In genomic region chr2:20449501-20450200, GRCh38 we compare ENCODE assay signal across 1 cellular context.
A peak's percentile ranks its signal among the peaks of the same experiment; 100 is the strongest.
TF ChIP-seq lines count a peak whose summit lies in the region.

No MANE protein-coding gene starts in this region.

TF ChIP-seq in HepG2, 621 proteins besides CTCF, POLR2A, EP300 and RAD21 (continued from another document and continues in another):
- TF ChIP-seq TBX2 (CRISPR knock-in tag; IDR thresholded peaks at IDR 0.05; ENCODE audit: borderline replicate concordance) (0 out of 2 replicates have a peak, but pooled peaks have one; percentile 2), ZNF280D (CRISPR knock-in tag; IDR thresholded peaks at IDR 0.05) (0 out of 2 replicates have a peak, but pooled peaks have one; percentile 26), CEBPG (CRISPR knock-in tag; IDR thresholded peaks at IDR 0.05) (peak; percentile 31), ZC3H4 (CRISPR knock-in tag; IDR thresholded peaks at IDR 0.05; ENCODE audit: borderline replicate concordance) (peak; percentile 87; the same call in 1 of the 2 replicates), GLI4 (CRISPR knock-in tag; IDR thresholded peaks at IDR 0.05; ENCODE audit: borderline replicate concordance) (0 out of 2 replicates have a peak, but pooled peaks have one; percentile 11), ATF7-NPFF (CRISPR knock-in tag; IDR thresholded peaks at IDR 0.05; ENCODE audit: low read depth) (peak; percentile 27; the same call in 1 of the 2 replicates), ZNF441 (CRISPR knock-in tag; IDR thresholded peaks at IDR 0.05; ENCODE audit: borderline replicate concordance) (no peak), CCDC6 (CRISPR knock-in tag; IDR thresholded peaks at IDR 0.05) (peak; percentile 7; the same call in 1 of the 2 replicates), ARID3A (IDR thresholded peaks at IDR 0.05; ENCODE audit: low read depth, low read length) (peak; percentile 56; the same call in 1 of the 2 replicates), KDM3A (CRISPR knock-in tag; IDR thresholded peaks at IDR 0.05; ENCODE audit: low read depth) (no peak), FOXA3 (CRISPR knock-in tag; IDR thresholded peaks at IDR 0.05) (peak; percentile 35), TGIF2 (CRISPR knock-in tag; IDR thresholded peaks at IDR 0.05) (peak; percentile 54), RFXAP (CRISPR knock-in tag; IDR thresholded peaks at IDR 0.05; ENCODE audit: borderline replicate concordance) (no peak), ZNF616 (CRISPR knock-in tag; IDR thresholded peaks at IDR 0.05; ENCODE audit: low read depth) (no peak), SSRP1 (CRISPR knock-in tag; IDR thresholded peaks at IDR 0.05) (peak; percentile 94; the same call in 1 of the 2 replicates), JUNB (CRISPR knock-in tag; IDR thresholded peaks at IDR 0.05; ENCODE audit: borderline replicate concordance) (no peak), ATF4 (CRISPR knock-in tag; IDR thresholded peaks at IDR 0.05) (peak in 1 of 2 experiments; percentile 41; a peak in 1 of 4 replicates), FOXA1 (IDR thresholded peaks at IDR 0.05) (no peak), FOXA1 (CRISPR knock-in tag; IDR thresholded peaks at IDR 0.05) (0 out of 2 replicates have a peak, but pooled peaks have one; percentile 26), ZFX (CRISPR knock-in tag; IDR thresholded peaks at IDR 0.05; ENCODE audit: low read depth) (0 out of 2 replicates have a peak, but pooled peaks have one; percentile 14), AHDC1 (CRISPR knock-in tag; IDR thresholded peaks at IDR 0.05; ENCODE audit: borderline replicate concordance) (no peak), POLR2AphosphoS5 (IDR thresholded peaks at IDR 0.05; ENCODE audit: low read depth, low read length) (peak; percentile 79), ZNF841 (CRISPR knock-in tag; IDR thresholded peaks at IDR 0.05; ENCODE audit: borderline replicate concordance) (no peak), ZKSCAN1 (IDR thresholded peaks at IDR 0.05; ENCODE audit: low read length) (peak; percentile 75; the same call in 1 of the 2 replicates), MIXL1 (CRISPR knock-in tag; IDR thresholded peaks at IDR 0.05) (peak; percentile 32; the same call in 1 of the 2 replicates), PRMT3 (CRISPR knock-in tag; IDR thresholded peaks at IDR 0.05; ENCODE audit: borderline replicate concordance, low read depth) (no peak), ZNF746 (CRISPR knock-in tag; IDR thresholded peaks at IDR 0.05) (no peak), NR2F2 (IDR thresholded peaks at IDR 0.05; ENCODE audit: borderline replicate concordance, low read depth) (0 out of 2 replicates have a peak, but pooled peaks have one; percentile 24), SIX4 (CRISPR knock-in tag; IDR thresholded peaks at IDR 0.05) (peak; percentile 38; the same call in 1 of the 2 replicates), RBFOX2 (IDR thresholded peaks at IDR 0.05; ENCODE audit: low read depth, low read length) (peak; percentile 76), ZMAT3 (CRISPR knock-in tag; conservative IDR thresholded peaks at IDR 0.05) (no peak), SRSF1 (optimal IDR thresholded peaks at IDR 0.05; ENCODE audit: low read depth, low read length) (no peak), REL (CRISPR knock-in tag; conservative IDR thresholded peaks at IDR 0.05) (no peak), NR2F6 (IDR thresholded peaks at IDR 0.05) (no peak; the same call in 1 of the 2 replicates), NR2F6 (CRISPR knock-in tag; IDR thresholded peaks at IDR 0.05) (0 out of 2 replicates have a peak, but pooled peaks have one; percentile 31)
- TF ChIP-seq, protein P1, sequence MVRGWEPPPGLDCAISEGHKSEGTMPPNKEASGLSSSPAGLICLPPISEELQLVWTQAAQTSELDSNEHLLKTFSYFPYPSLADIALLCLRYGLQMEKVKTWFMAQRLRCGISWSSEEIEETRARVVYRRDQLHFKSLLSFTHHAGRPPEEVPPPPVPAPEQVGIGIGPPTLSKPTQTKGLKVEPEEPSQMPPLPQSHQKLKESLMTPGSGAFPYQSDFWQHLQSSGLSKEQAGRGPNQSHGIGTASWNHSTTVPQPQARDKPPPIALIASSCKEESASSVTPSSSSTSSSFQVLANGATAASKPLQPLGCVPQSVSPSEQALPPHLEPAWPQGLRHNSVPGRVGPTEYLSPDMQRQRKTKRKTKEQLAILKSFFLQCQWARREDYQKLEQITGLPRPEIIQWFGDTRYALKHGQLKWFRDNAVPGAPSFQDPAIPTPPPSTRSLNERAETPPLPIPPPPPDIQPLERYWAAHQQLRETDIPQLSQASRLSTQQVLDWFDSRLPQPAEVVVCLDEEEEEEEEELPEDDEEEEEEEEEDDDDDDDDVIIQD (CRISPR knock-in tag; IDR thresholded peaks at IDR 0.05; ENCODE audit: low read depth): 0 out of 2 replicates have a peak, but pooled peaks have one; percentile 37
- TF ChIP-seq, protein P2, sequence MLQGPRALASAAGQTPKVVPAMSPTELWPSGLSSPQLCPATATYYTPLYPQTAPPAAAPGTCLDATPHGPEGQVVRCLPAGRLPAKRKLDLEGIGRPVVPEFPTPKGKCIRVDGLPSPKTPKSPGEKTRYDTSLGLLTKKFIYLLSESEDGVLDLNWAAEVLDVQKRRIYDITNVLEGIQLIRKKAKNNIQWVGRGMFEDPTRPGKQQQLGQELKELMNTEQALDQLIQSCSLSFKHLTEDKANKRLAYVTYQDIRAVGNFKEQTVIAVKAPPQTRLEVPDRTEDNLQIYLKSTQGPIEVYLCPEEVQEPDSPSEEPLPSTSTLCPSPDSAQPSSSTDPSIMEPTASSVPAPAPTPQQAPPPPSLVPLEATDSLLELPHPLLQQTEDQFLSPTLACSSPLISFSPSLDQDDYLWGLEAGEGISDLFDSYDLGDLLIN (CRISPR knock-in tag; IDR thresholded peaks at IDR 0.05; ENCODE audit: borderline replicate concordance): no peak
- TF ChIP-seq, protein P3, sequence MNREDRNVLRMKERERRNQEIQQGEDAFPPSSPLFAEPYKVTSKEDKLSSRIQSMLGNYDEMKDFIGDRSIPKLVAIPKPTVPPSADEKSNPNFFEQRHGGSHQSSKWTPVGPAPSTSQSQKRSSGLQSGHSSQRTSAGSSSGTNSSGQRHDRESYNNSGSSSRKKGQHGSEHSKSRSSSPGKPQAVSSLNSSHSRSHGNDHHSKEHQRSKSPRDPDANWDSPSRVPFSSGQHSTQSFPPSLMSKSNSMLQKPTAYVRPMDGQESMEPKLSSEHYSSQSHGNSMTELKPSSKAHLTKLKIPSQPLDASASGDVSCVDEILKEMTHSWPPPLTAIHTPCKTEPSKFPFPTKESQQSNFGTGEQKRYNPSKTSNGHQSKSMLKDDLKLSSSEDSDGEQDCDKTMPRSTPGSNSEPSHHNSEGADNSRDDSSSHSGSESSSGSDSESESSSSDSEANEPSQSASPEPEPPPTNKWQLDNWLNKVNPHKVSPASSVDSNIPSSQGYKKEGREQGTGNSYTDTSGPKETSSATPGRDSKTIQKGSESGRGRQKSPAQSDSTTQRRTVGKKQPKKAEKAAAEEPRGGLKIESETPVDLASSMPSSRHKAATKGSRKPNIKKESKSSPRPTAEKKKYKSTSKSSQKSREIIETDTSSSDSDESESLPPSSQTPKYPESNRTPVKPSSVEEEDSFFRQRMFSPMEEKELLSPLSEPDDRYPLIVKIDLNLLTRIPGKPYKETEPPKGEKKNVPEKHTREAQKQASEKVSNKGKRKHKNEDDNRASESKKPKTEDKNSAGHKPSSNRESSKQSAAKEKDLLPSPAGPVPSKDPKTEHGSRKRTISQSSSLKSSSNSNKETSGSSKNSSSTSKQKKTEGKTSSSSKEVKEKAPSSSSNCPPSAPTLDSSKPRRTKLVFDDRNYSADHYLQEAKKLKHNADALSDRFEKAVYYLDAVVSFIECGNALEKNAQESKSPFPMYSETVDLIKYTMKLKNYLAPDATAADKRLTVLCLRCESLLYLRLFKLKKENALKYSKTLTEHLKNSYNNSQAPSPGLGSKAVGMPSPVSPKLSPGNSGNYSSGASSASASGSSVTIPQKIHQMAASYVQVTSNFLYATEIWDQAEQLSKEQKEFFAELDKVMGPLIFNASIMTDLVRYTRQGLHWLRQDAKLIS (CRISPR knock-in tag; IDR thresholded peaks at IDR 0.05): peak; percentile 87; the same call in 1 of the 2 replicates
